In genomic region chr12:104699489-104700194, GRCh38 we compare ENCODE assay signal across 9 cellular contexts.
A peak's percentile ranks its signal among the peaks of the same experiment; 100 is the strongest.
DNase-seq lines count a peak whose midpoint lies in the region; ATAC-seq and TF ChIP-seq lines count a peak whose summit lies in the region.
"Had no signal": no experiment of that assay in that cellular context is flagged by ENCODE, and none has a peak within 500 bp of the region (broad histone marks: within the 10 kb centered on the region; RNA-seq: fewer than 3 reads in every experiment).

No MANE protein-coding gene starts in this region.

- H2AFZ ChIP-seq in OCI-LY3 (ENCODE audit: low read depth, low read length) = no peak overlapping the region; the same call in 1 of the 2 replicates

- H4K20me1 ChIP-seq in OCI-LY3 (ENCODE audit: insufficient read depth, low read length) = no peaks in the 10 kb centered on the region

- H3K4me1 ChIP-seq in OCI-LY3 (ENCODE audit: low read length) = peaks cover 25% of the 10 kb centered on the region

- no peak overlapping the region for H3K9ac ChIP-seq in OCI-LY3 (ENCODE audit: low read length)

- no peak for TF ChIP-seq CTCF in OCI-LY3 (IDR thresholded peaks at IDR 0.05; ENCODE audit: low read depth, low read length)

- H3K36me3 ChIP-seq in OCI-LY3 (replicated peaks; ENCODE audit: low read depth, low read length) = no peaks in the 10 kb centered on the region

- H3K27ac ChIP-seq in OCI-LY3 (ENCODE audit: low read length) = 0 out of 2 replicates have a peak overlapping the region, but pooled peaks have one; percentile 13

- TF ChIP-seq POLR2A in GM18505 (IDR thresholded peaks at IDR 0.05; ENCODE audit: borderline replicate concordance, extremely low read depth, insufficient read depth, insufficient read length) = no peak

- peak; percentile 49 for DNase-seq in activated CD4-positive, alpha-beta T cell treated with anti-CD3 and anti-CD28 coated beads for 48 hours
- DNase-seq in activated CD4-positive, alpha-beta T cell treated with anti-CD3 and anti-CD28 coated beads, Interleukin-2, amount 50 U/mL, for 1 hour = no peak
- DNase-seq in natural killer cell treated with Interleukin-12 subunit alpha and Interleukin-12 subunit beta and Interleukin-15 and Interleukin-18, amount 100 ng/mL, for 72 hours (ENCODE audit: low spot score) = no peak
- DNase-seq in kidney glomerular epithelial cell (lab: John Stamatoyannopoulos, UW) (no peak), HuH-7.5 (ENCODE audit: low spot score) (no peak)
- DNase-seq: NCI-H2171 treated with DMSO at 0.1 percent for 48 hours had no signal

- peak; percentile 66 for ATAC-seq in GM21529 (IDR thresholded peaks at IDR 0.05; ENCODE audit: unreplicated experiment)
- ATAC-seq in natural killer cell treated with Interleukin-12 subunit alpha and Interleukin-12 subunit beta and Interleukin-15 and Interleukin-18, amount 100 ng/mL, for 72 hours = peak in 1 of 2 donors; percentile 54
- ATAC-seq in GM18505 (IDR thresholded peaks at IDR 0.05; ENCODE audit: unreplicated experiment) = no peak

- peaks cover 17% of the 10 kb centered on the region for H3K36me3 Mint-ChIP-seq in natural killer cell treated with Interleukin-12 subunit alpha and Interleukin-12 subunit beta and Interleukin-15 and Interleukin-18, amount 100 ng/mL, for 72 hours

- H3K4me1 Mint-ChIP-seq in natural killer cell treated with Interleukin-12 subunit alpha and Interleukin-12 subunit beta and Interleukin-15 and Interleukin-18, amount 100 ng/mL, for 72 hours (ENCODE audit: low read depth in 2 of 2) = peaks cover 57 to 72% of the 10 kb centered on the region in 2 donors

- H3K27me3 Mint-ChIP-seq in natural killer cell treated with Interleukin-12 subunit alpha and Interleukin-12 subunit beta and Interleukin-15 and Interleukin-18, amount 100 ng/mL, for 72 hours = no peaks in the 10 kb centered on the region

- peak overlapping the region; percentile 45 for H3K4me2 ChIP-seq in OCI-LY3 (ENCODE audit: low read length)

- H3K79me2 ChIP-seq in OCI-LY3 (ENCODE audit: low read length) = no peaks in the 10 kb centered on the region

- H3K9me3 Mint-ChIP-seq in natural killer cell treated with Interleukin-12 subunit alpha and Interleukin-12 subunit beta and Interleukin-15 and Interleukin-18, amount 100 ng/mL, for 72 hours = peaks cover 7% of the 10 kb centered on the region

- peak overlapping the region; percentile 50 for H3K4me3 Mint-ChIP-seq in natural killer cell treated with Interleukin-12 subunit alpha and Interleukin-12 subunit beta and Interleukin-15 and Interleukin-18, amount 100 ng/mL, for 72 hours

- peak overlapping the region; percentile 93 to 96 for H3K27ac Mint-ChIP-seq in natural killer cell treated with Interleukin-12 subunit alpha and Interleukin-12 subunit beta and Interleukin-15 and Interleukin-18, amount 100 ng/mL, for 72 hours

- H3K9me3 ChIP-seq in OCI-LY3 (ENCODE audit: insufficient read depth, low read length) = no peaks in the 10 kb centered on the region

- no peaks in the 10 kb centered on the region for H3K27me3 ChIP-seq in OCI-LY3 (ENCODE audit: low read depth, low read length)

- H3K4me3 ChIP-seq in OCI-LY3 (ENCODE audit: low read length) = no peak overlapping the region
